In the genomic region with DNA sequence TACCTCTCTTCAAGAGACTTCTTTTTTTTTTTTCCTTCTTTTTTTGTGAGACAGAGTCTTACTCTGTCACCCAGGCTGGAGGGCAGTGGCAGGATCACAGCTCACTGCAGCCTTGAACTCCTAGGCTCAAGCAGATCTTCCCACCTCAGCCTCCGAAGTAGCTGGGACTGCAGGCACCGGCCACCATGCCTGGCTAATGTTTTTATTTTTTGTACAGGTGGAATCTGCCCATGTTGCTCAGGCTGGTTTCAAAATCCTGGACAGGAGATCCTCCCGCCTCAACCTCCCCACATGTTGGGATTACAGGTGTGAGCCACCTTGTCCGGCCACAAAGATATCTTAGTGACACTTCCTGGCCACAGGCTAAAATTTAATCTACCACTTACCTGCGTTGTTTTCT, we compare ENCODE assay signal across 20 cellular contexts. TPM values are rescaled to one million over a fixed set of nuclear protein-coding genes. Genes with fewer than 3 reads are reported as not detected.
A peak's percentile ranks its signal among the peaks of the same experiment; 100 is the strongest.
DNase-seq lines count a peak whose midpoint lies in the region; ATAC-seq, FAIRE-seq and TF ChIP-seq lines count a peak whose summit lies in the region.
"Had no signal": no experiment of that assay in that cellular context is flagged by ENCODE, and none has a peak within 500 bp of the region (broad histone marks: within the 10 kb centered on the region; RNA-seq: fewer than 3 reads in every experiment).

No MANE protein-coding gene starts in this region.

- H3K27ac ChIP-seq in IMR-90 (ENCODE audit: insufficient read depth, low read length) (no peak overlapping the region), endothelial cell of umbilical vein (ENCODE audit: insufficient read depth, low read depth, low read length) (no peak overlapping the region)

- H4K5ac ChIP-seq in IMR-90 (ENCODE audit: low read depth, low read length): no peak overlapping the region

- no peak for TF ChIP-seq RAD21 in IMR-90 (IDR thresholded peaks at IDR 0.05; ENCODE audit: low read length)

- H3K36me3 ChIP-seq in IMR-90 (ENCODE audit: control insufficient read depth, insufficient read depth, low read length) (no peaks in the 10 kb centered on the region), endothelial cell of umbilical vein (ENCODE audit: control insufficient read depth in 2 of 2, extremely low read depth in 1 of 2, insufficient read depth in 2 of 2, low read length in 2 of 2) (no peaks in the 10 kb centered on the region)
- H3K36me3 ChIP-seq: HAP-1 had no signal

- no peak overlapping the region for H3K4ac ChIP-seq in IMR-90 (ENCODE audit: low read depth, low read length)

- H3K56ac ChIP-seq in IMR-90 (ENCODE audit: extremely low read depth, insufficient read depth, low read length): no peak overlapping the region

- no peak overlapping the region for H3K4me2 ChIP-seq in IMR-90 (ENCODE audit: low read depth, low read length)
- H3K4me2 ChIP-seq in endothelial cell of umbilical vein (ENCODE audit: insufficient read depth, low read length): no peak overlapping the region

- CTCF ChIA-PET in IMR-90 (lab: Yijun Ruan, JAX) (interaction anchor here (1.1 kb wide), 1 partner anchor 174 kb away, joined by 4 read pairs; no protein-coding TSS in a partner anchor), endothelial cell of umbilical vein (lab: Charles Lee) (interaction anchor here (1.2 to 5.9 kb wide), 7 partner anchors 37 to 192 kb away, joined by 3 to 391 read pairs (median 23); a partner anchor contains a TSS)

- in situ Hi-C loops in IMR-90 (cut with MboI; ENCODE audit: low sequenced_read_pairs): loop anchor here (5.0 kb wide), 1 partner anchor 174 kb away; no protein-coding TSS in a partner anchor

- H3K18ac ChIP-seq in IMR-90 (ENCODE audit: low read depth, low read length): no peak overlapping the region

- TF ChIP-seq POLR2A in IMR-90 (IDR thresholded peaks at IDR 0.05; ENCODE audit: low read depth, low read length): no peak
- no peak for TF ChIP-seq POLR2A in endothelial cell of umbilical vein (IDR thresholded peaks at IDR 0.05; ENCODE audit: low read depth, low read length)

- H2AFZ ChIP-seq in IMR-90 (replicated peaks; ENCODE audit: low read length, poor library complexity): no peak overlapping the region
- peak overlapping the region; percentile 37 for H2AFZ ChIP-seq in endothelial cell of umbilical vein (ENCODE audit: low read depth, low read length)

- POLR2A ChIA-PET in IMR-90 (lab: Charles Lee; ENCODE audit: unreplicated experiment) (no interaction called here), endothelial cell of umbilical vein (lab: Charles Lee) (no interaction called here)

- 0 out of 2 replicates have a peak, but pooled peaks cover 4% of the 10 kb centered on the region for H3K9me1 ChIP-seq in IMR-90 (ENCODE audit: insufficient read depth, low read length)
- no peaks in the 10 kb centered on the region for H3K9me1 ChIP-seq in endothelial cell of umbilical vein (replicated peaks; ENCODE audit: control insufficient read depth, extremely low read depth, insufficient read depth, low read length)

- H2BK120ac ChIP-seq in IMR-90 (ENCODE audit: low read depth, low read length): peak overlapping the region; percentile 42; the same call in 1 of the 2 replicates

- no peaks in the 10 kb centered on the region for H3K79me1 ChIP-seq in IMR-90 (ENCODE audit: low read depth in 1 of 2, low read length in 2 of 2)

- H3K27me3 ChIP-seq in IMR-90 (ENCODE audit: control insufficient read depth, insufficient read depth, low read length): no peaks in the 10 kb centered on the region
- H3K27me3 ChIP-seq in endothelial cell of umbilical vein (ENCODE audit: control insufficient read depth in 2 of 2, insufficient read depth in 2 of 2, low read length in 2 of 2): no peaks in the 10 kb centered on the region

- no peaks in the 10 kb centered on the region for H3K9me3 ChIP-seq in IMR-90 (ENCODE audit: control insufficient read depth, insufficient read depth, low read length)
- no peaks in the 10 kb centered on the region for H3K9me3 ChIP-seq in endothelial cell of umbilical vein (replicated peaks; ENCODE audit: control insufficient read depth, insufficient read depth, low read length)
- H3K9me3 ChIP-seq: HAP-1 had no signal

- no peaks in the 10 kb centered on the region for H3K79me2 ChIP-seq in endothelial cell of umbilical vein (ENCODE audit: control insufficient read depth, insufficient read depth, low read length)

- dilution Hi-C loops in IMR-90 (cut with HindIII; ENCODE audit: low sequenced_read_pairs, unreplicated experiment) (no loop called here), endothelial cell of umbilical vein (cut with MboI; ENCODE audit: extremely low pct_ligation_motif_present, low sequenced_read_pairs) (no loop called here)

- H3K4me1 ChIP-seq in IMR-90 (ENCODE audit: control insufficient read depth, insufficient read depth, low read length) (peaks cover 6% of the 10 kb centered on the region), endothelial cell of umbilical vein (ENCODE audit: control insufficient read depth, extremely low read depth, insufficient read depth, low read length) (peaks cover 2% of the 10 kb centered on the region)

- WGBS in IMR-90 (ENCODE audit: extremely low coverage in 2 of 2, insufficient read length in 1 of 2), 2 experiments: 83% methylated on average over 1 of the region's 5 CpGs; no CpG with 5 or more reads in 1 of the 2 experiments

- FAIRE-seq in endothelial cell of umbilical vein (lab: Jason Lieb, UNC) (no peak), HTR-8/SVneo (lab: Jason Lieb, UNC) (no peak)
- FAIRE-seq: G401.6, GM12892, H54 had no signal

- no TSS peak for BruUV-seq in IMR-90 (replicated peaks; lab: Mats Ljungman, UMichigan)
- no TSS peak for BruUV-seq in endothelial cell of umbilical vein (replicated peaks; lab: Mats Ljungman, UMichigan)

- no peak overlapping the region for H4K8ac ChIP-seq in IMR-90 (ENCODE audit: low read depth in 2 of 2, low read length in 2 of 2)

- TF ChIP-seq CTCF in IMR-90 (conservative IDR thresholded peaks at IDR 0.05; ENCODE audit: low read depth, low read length) (no peak), endothelial cell of umbilical vein (IDR thresholded peaks at IDR 0.05; ENCODE audit: extremely low read depth in 1 of 2, insufficient read depth in 1 of 2, low read depth in 1 of 2, low read length in 2 of 2) (no peak)

- H3K14ac ChIP-seq in IMR-90 (replicated peaks; ENCODE audit: low read depth, low read length): no peak overlapping the region

- H3K23ac ChIP-seq in IMR-90 (ENCODE audit: low read depth, low read length): no peak overlapping the region

- H3K4me3 ChIP-seq in IMR-90 (ENCODE audit: insufficient read depth, low read depth, low read length) (no peak overlapping the region), endothelial cell of umbilical vein (replicated peaks in 1 of 3; ENCODE audit: insufficient read depth in 1 of 3, low read depth in 1 of 3, low read length in 3 of 3) (no peak overlapping the region)
- H3K4me3 ChIP-seq: HAP-1 had no signal

- no peak overlapping the region for H2BK15ac ChIP-seq in IMR-90 (ENCODE audit: low read depth, low read length)

- H2BK20ac ChIP-seq in IMR-90 (ENCODE audit: low read depth, low read length): 0 out of 2 replicates have a peak overlapping the region, but pooled peaks have one; percentile 70

- H4K91ac ChIP-seq in IMR-90 (ENCODE audit: insufficient read depth, low read depth, low read length): 0 out of 2 replicates have a peak overlapping the region, but pooled peaks have one; percentile 4

- H4K20me1 ChIP-seq in IMR-90 (ENCODE audit: insufficient read depth, low read length): no peaks in the 10 kb centered on the region
- no peaks in the 10 kb centered on the region for H4K20me1 ChIP-seq in endothelial cell of umbilical vein (replicated peaks; ENCODE audit: control insufficient read depth, extremely low read depth, insufficient read depth, low read length)

- H2AK9ac ChIP-seq in IMR-90 (replicated peaks; ENCODE audit: low read depth, low read length, poor library complexity): no peak overlapping the region

- ATAC-seq in IMR-90 (ENCODE audit: low read depth): no peak

- H3K9ac ChIP-seq in IMR-90 (ENCODE audit: low read depth, low read length) (no peak overlapping the region), endothelial cell of umbilical vein (replicated peaks; ENCODE audit: extremely low read depth, insufficient read depth, low read length) (no peak overlapping the region)

- peak; percentile 27 for DNase-seq in activated effector memory CD4-positive, alpha-beta T cell treated with anti-CD3 and anti-CD28 coated beads, Interleukin-2, amount 50 U/mL, for 16 hours
- no peak for DNase-seq in activated effector memory CD4-positive, alpha-beta T cell treated with Interleukin-2 at 50 U/mL for 16 hours
- DNase-seq in IMR-90: no peak
- no peak for DNase-seq in endothelial cell of umbilical vein (ENCODE audit: low read depth, low spot score)
- DNase-seq in mesenteric fat pad (ENCODE audit: low spot score): peak; percentile 57
- DNase-seq in NCI-H128 (lab: John Stamatoyannopoulos, UW; ENCODE audit: unreplicated experiment): no peak
- no peak for DNase-seq in HTR-8/SVneo (ENCODE audit: insufficient read length, low spot score)
- DNase-seq: 8988T; C1 segment of cervical spinal cord; Calu3; CD4-positive, alpha-beta memory T cell; COR-L47; DMS53; DND-41; GOT3; HFFc6 had no signal

- intact Hi-C loops in IMR-90 (cut with micrococcal nuclease) (loop anchor here (10.0 kb wide), 1 partner anchor 371 kb away; a partner anchor contains a TSS), endothelial cell of umbilical vein (cut with micrococcal nuclease) (loop anchor here (2.0 kb wide), 1 partner anchor 43 kb away; a partner anchor contains a TSS)

- H2AK5ac ChIP-seq in IMR-90 (ENCODE audit: low read depth, low read length): no peak overlapping the region

- no peak overlapping the region for H2BK5ac ChIP-seq in IMR-90 (ENCODE audit: low read depth, low read length, poor library complexity, severe bottlenecking)

RNA-seq across cellular contexts. Expression of a gene that starts 42.9 kb away (rescaled TPM):
- 9.4 and 12.4 TPM in 2 replicates for total RNA-seq in IMR-90 (2012; rRNA removed)
- polyA plus RNA-seq in IMR-90 (2012; rRNA removed): 4.7 and 5.6 TPM in 2 replicates
- polyA plus RNA-seq in IMR-90 (2012; cell fraction: cytosol; rRNA removed): 2.2 and 3.6 TPM in 2 replicates
- 0.47 and 2.2 TPM in 2 replicates for polyA plus RNA-seq in IMR-90 (2012; cell fraction: nucleus; rRNA removed; ENCODE audit: low replicate concordance)
- total RNA-seq in endothelial cell of umbilical vein: 21.9 and 42.6 TPM in 2 replicates
- polyA plus RNA-seq in endothelial cell of umbilical vein: 20.7 and 21.8 TPM in 2 replicates
- 20.4 and 21.6 TPM in 2 replicates for polyA plus RNA-seq in endothelial cell of umbilical vein (2011; cell fraction: cytosol; rRNA removed)
- polyA plus RNA-seq in endothelial cell of umbilical vein (2011; cell fraction: nucleus; rRNA removed): 9.3 and 11.9 TPM in 2 replicates
- 68.7 and 80.5 TPM in 2 replicates for polyA plus RNA-seq in endothelial cell of umbilical vein (2012)
- 63.3 and 82.4 TPM in 2 replicates for polyA minus RNA-seq in endothelial cell of umbilical vein
- polyA minus RNA-seq in endothelial cell of umbilical vein (2011; cell fraction: cytosol; rRNA and poly(A)+ RNA removed): not detected
- polyA minus RNA-seq in endothelial cell of umbilical vein (2011; cell fraction: nucleus; rRNA and poly(A)+ RNA removed): 11.8 and 23.2 TPM in 2 replicates
- total RNA-seq in mesenteric fat pad: 1.9 TPM

RNA-seq across cellular contexts. Expression of a gene that starts 60.0 kb away (rescaled TPM):
- total RNA-seq in IMR-90 (2012; rRNA removed) (85.7 and 96.7 TPM in 2 replicates), endothelial cell of umbilical vein (342 and 393 TPM in 2 replicates), mesenteric fat pad (4.9 TPM)
- polyA plus RNA-seq in IMR-90 (2012; rRNA removed) (135 and 147 TPM in 2 replicates), endothelial cell of umbilical vein (599 and 624 TPM in 2 replicates)
- polyA plus RNA-seq in IMR-90 (2012; cell fraction: cytosol; rRNA removed): 76.8 and 100 TPM in 2 replicates
- 17.8 and 49.6 TPM in 2 replicates for polyA plus RNA-seq in IMR-90 (2012; cell fraction: nucleus; rRNA removed; ENCODE audit: low replicate concordance)
- polyA plus RNA-seq in endothelial cell of umbilical vein (2011; cell fraction: cytosol; rRNA removed): 391 and 418 TPM in 2 replicates
- polyA plus RNA-seq in endothelial cell of umbilical vein (2011; cell fraction: nucleus; rRNA removed): 160 and 208 TPM in 2 replicates
- 318 and 326 TPM in 2 replicates for polyA plus RNA-seq in endothelial cell of umbilical vein (2012)
- polyA minus RNA-seq in endothelial cell of umbilical vein: 963 and 1,052 TPM in 2 replicates
- polyA minus RNA-seq in endothelial cell of umbilical vein (2011; cell fraction: cytosol; rRNA and poly(A)+ RNA removed): 0.51 TPM
- polyA minus RNA-seq in endothelial cell of umbilical vein (2011; cell fraction: nucleus; rRNA and poly(A)+ RNA removed): 189 and 305 TPM in 2 replicates

Comparison
In these comparisons a context has a peak if more than half of its experiments do, and no peak if none do; other contexts are left out.
1. DNase-seq: peak in activated effector memory CD4-positive, alpha-beta T cell treated with anti-CD3 and anti-CD28 coated beads, Interleukin-2, amount 50 U/mL, for 16 hours (single experiment) and mesenteric fat pad (single experiment); none in activated effector memory CD4-positive, alpha-beta T cell treated with Interleukin-2 at 50 U/mL for 16 hours (single experiment), IMR-90 (single experiment), endothelial cell of umbilical vein (single experiment), NCI-H128 (single experiment) and HTR-8/SVneo (single experiment).
2. RNA of a gene that starts 60.0 kb away (total RNA-seq): 342 to 393 TPM in endothelial cell of umbilical vein and 85.7 to 96.7 TPM in IMR-90; 4.9 TPM in mesenteric fat pad (single experiment); every median in the first group is over 10 times any median in the second.